1 cellular context compared by ENCODE assay signal in the genomic region with DNA sequence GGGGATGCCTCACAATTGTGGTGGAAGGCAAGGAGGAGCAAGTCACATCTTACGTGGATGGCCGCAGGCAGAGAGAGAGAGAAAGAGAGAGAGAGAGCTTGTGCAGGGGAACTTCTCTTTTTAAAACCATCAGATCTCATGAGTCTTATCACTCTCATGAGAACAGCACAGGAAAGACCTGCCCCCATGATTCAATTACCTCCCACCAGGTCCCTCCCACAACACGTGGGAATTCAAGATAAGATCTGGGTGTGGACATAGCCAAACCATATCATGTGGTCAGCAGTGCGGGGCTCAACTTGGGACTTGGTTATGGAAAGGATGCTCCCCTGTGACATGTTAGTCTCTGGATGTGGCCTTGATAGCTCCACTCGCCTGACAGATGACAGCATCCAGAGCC.
TF ChIP-seq lines count a peak whose summit lies in the region.

No MANE protein-coding gene starts in this region.

TF ChIP-seq in HepG2, 621 proteins besides CTCF, POLR2A, EP300 and RAD21 (continued from another document):
- TF ChIP-seq, protein P1, sequence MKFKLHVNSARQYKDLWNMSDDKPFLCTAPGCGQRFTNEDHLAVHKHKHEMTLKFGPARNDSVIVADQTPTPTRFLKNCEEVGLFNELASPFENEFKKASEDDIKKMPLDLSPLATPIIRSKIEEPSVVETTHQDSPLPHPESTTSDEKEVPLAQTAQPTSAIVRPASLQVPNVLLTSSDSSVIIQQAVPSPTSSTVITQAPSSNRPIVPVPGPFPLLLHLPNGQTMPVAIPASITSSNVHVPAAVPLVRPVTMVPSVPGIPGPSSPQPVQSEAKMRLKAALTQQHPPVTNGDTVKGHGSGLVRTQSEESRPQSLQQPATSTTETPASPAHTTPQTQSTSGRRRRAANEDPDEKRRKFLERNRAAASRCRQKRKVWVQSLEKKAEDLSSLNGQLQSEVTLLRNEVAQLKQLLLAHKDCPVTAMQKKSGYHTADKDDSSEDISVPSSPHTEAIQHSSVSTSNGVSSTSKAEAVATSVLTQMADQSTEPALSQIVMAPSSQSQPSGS (CRISPR knock-in tag; IDR thresholded peaks at IDR 0.05): no peak
TF ChIP-seq in HepG2: peak in this region for 0.
